29 cellular contexts compared by ENCODE assay signal in the genomic region with DNA sequence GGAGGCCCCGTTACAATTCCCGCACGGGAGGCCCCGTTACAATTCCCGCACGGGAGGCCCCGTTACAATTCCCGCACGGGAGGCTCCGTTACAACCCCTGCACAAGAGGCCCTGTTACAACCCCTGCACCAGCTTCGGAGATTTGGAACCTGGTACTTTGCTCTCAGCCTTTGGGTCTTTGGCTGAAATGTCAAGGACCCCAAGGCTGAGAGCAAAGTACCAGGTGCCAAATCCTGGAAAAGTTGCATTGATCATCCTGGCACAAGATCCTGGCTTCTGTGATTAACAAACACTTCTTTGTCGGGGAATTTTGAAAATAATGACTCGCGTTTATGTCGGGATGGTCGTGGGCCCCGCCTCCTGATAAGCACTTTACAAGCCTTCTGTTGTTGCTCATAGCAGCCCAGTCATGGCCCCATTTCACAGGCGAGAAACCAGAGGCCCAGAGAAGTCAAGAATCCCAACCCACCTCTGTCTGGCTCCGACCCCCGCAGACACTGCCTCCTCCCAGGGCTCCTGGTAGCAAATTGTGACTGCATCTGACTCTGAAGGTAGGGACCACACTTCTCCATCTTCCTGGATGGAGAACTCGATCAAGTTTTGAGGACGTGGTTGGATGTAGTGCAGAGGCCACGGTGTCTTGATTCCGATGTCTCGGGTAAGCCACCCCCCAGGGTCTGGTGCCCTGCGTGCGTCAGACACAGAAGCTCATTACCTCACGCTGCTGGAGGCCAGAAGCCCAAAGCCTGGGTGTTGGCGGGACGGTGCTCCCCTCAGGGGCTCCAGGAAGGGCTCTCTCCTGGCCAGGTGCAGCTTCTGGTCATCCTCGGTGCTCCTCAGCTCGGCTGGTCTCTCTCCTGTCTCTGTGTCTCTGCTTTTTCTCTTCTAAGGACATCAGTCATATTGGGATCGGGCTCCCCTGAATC.
"Had no signal": no experiment of that assay in that cellular context is flagged by ENCODE, and none has a peak within 500 bp of the region (broad histone marks: within the 10 kb centered on the region; RNA-seq: fewer than 3 reads in every experiment).

No MANE protein-coding gene starts in this region.

- H3K9ac ChIP-seq: KMS-11 had no signal

- H3K4me3 Mint-ChIP-seq: activated B cell treated with CpG ODN at 0.5 μM for 24 hours; activated CD4-positive, alpha-beta memory T cell treated with anti-CD3 and anti-CD28 coated beads for 36 hours; activated CD4-positive, alpha-beta T cell treated with anti-CD3 and anti-CD28 coated beads, Interleukin-2, amount 10 ng/mL, durations not matched to agents 7 days and 5 days; activated naive CD8-positive, alpha-beta T cell treated with anti-CD3 and anti-CD28 coated beads, Interleukin-2, amount 50 U/mL, for 24 hours; activated T-cell treated with anti-CD3 and anti-CD28 coated beads, Interleukin-2, amount 50 U/mL, for 4 hours; brain; T-helper 1 cell treated with Interleukin-12 subunit alpha and Interleukin-12 subunit beta and Interleukin-4 antibody, amounts not matched to agents 30 μg/mL and 1 μg/mL, for 36 hours had no signal

- H3K36me3 Mint-ChIP-seq: activated CD4-positive, alpha-beta memory T cell treated with anti-CD3 and anti-CD28 coated beads for 36 hours; activated naive CD4-positive, alpha-beta T cell treated with anti-CD3 and anti-CD28 coated beads, Interleukin-2, amount 50 U/mL, for 72 hours; brain had no signal

- H3K27ac Mint-ChIP-seq: activated B cell treated with CpG ODN at 0.5 μM for 24 hours; activated CD4-positive, alpha-beta memory T cell treated with anti-CD3 and anti-CD28 coated beads for 36 hours; activated CD4-positive, alpha-beta T cell treated with anti-CD3 and anti-CD28 coated beads, Interleukin-2, amount 10 ng/mL, durations not matched to agents 7 days and 5 days; activated naive CD8-positive, alpha-beta T cell treated with anti-CD3 and anti-CD28 coated beads, Interleukin-2, amount 50 U/mL, for 24 hours; T-helper 1 cell treated with Interleukin-12 subunit alpha and Interleukin-12 subunit beta and Interleukin-4 antibody, amounts not matched to agents 30 μg/mL and 1 μg/mL, for 36 hours had no signal

- ATAC-seq: activated naive CD4-positive, alpha-beta T cell treated with anti-CD3 and anti-CD28 coated beads, Interleukin-2, amount 50 U/mL, for 72 hours; activated naive CD8-positive, alpha-beta T cell treated with anti-CD3 and anti-CD28 coated beads, Interleukin-2, amount 50 U/mL, for 24 hours; activated T-cell treated with anti-CD3 and anti-CD28 coated beads, Interleukin-2, amount 50 U/mL, for 4 hours had no signal

- H3K36me3 ChIP-seq: ascending aorta, Peyer's patch had no signal

- DNase-seq: activated B cell treated with CpG ODN at 0.5 μM for 24 hours; activated CD4-positive, alpha-beta memory T cell treated with anti-CD3 and anti-CD28 coated beads for 36 hours; activated CD4-positive, alpha-beta T cell treated with anti-CD3 and anti-CD28 coated beads, Interleukin-2, amount 10 ng/mL, durations not matched to agents 7 days and 5 days; activated CD8-positive, alpha-beta memory T cell treated with anti-CD3 and anti-CD28 coated beads for 24 hours; activated effector memory CD4-positive, alpha-beta T cell treated with anti-CD3 and anti-CD28 coated beads, Interleukin-2, amount 50 U/mL, for 16 hours; activated naive CD4-positive, alpha-beta T cell treated with Interleukin-2 at 50 U/mL for 16 hours; activated naive CD8-positive, alpha-beta T cell treated with anti-CD3 and anti-CD28 coated beads, Interleukin-2, amount 50 U/mL, for 24 hours; activated T-cell treated with anti-CD3 and anti-CD28 coated beads, Interleukin-2, amount 50 U/mL, for 4 hours; amniotic stem cell; MV-4-11; NCI-H1092 treated with DMSO at 0.1 percent for 48 hours; NCI-H1417 treated with DMSO at 0.1 percent for 48 hours; NCI-H1694; NCI-H2029; NCI-H2107; NCI-H2171 treated with DMSO at 0.1 percent for 48 hours; NCI-H226; NCI-H526 treated with DMSO at 0.1 percent for 48 hours; NCI-H82; NK-92 treated with Interleukin-12 subunit alpha and Interleukin-12 subunit beta, amount 100 ng/mL, for 24 hours; OCI-M1; Peyer's patch; SHP77 treated with DMSO at 0.1 percent for 48 hours had no signal

- H3K4me1 Mint-ChIP-seq: activated B cell treated with CpG ODN at 0.5 μM for 24 hours; activated CD4-positive, alpha-beta T cell treated with anti-CD3 and anti-CD28 coated beads, Interleukin-2, amount 10 ng/mL, durations not matched to agents 7 days and 5 days; activated naive CD8-positive, alpha-beta T cell treated with anti-CD3 and anti-CD28 coated beads, Interleukin-2, amount 50 U/mL, for 24 hours had no signal

- H3K9me3 Mint-ChIP-seq: activated B cell treated with CpG ODN at 0.5 μM for 24 hours; activated CD4-positive, alpha-beta memory T cell treated with anti-CD3 and anti-CD28 coated beads for 36 hours; activated CD4-positive, alpha-beta T cell treated with anti-CD3 and anti-CD28 coated beads, Interleukin-2, amount 10 ng/mL, durations not matched to agents 7 days and 5 days; activated naive CD4-positive, alpha-beta T cell treated with anti-CD3 and anti-CD28 coated beads, Interleukin-2, amount 50 U/mL, for 72 hours; activated naive CD8-positive, alpha-beta T cell treated with anti-CD3 and anti-CD28 coated beads, Interleukin-2, amount 50 U/mL, for 24 hours; activated T-cell treated with anti-CD3 and anti-CD28 coated beads, Interleukin-2, amount 50 U/mL, for 4 hours; T-helper 1 cell treated with Interleukin-12 subunit alpha and Interleukin-12 subunit beta and Interleukin-4 antibody, amounts not matched to agents 30 μg/mL and 1 μg/mL, for 36 hours had no signal

- H3K4me3 ChIP-seq: Peyer's patch had no signal

- H3K27me3 ChIP-seq: ascending aorta, Peyer's patch had no signal

- H3K27me3 Mint-ChIP-seq: activated CD4-positive, alpha-beta T cell treated with anti-CD3 and anti-CD28 coated beads, Interleukin-2, amount 10 ng/mL, durations not matched to agents 7 days and 5 days; brain had no signal

- H3K9me3 ChIP-seq: ascending aorta, Peyer's patch had no signal

- H3K27ac ChIP-seq: KMS-11, Peyer's patch, RWPE1 had no signal
